ENCODE assay signal across 8 cellular contexts in genomic region chr1:12448746-12449177, GRCh38.
A peak's percentile ranks its signal among the peaks of the same experiment; 100 is the strongest.
DNase-seq lines count a peak whose midpoint lies in the region; ATAC-seq and TF ChIP-seq lines count a peak whose summit lies in the region.

No MANE protein-coding gene starts in this region.

- H3K36me3 Mint-ChIP-seq in CD4-positive, alpha-beta memory T cell: peaks cover 29 to 32% of the 10 kb centered on the region in 2 donors
- H3K36me3 Mint-ChIP-seq in CD14-positive monocyte: peaks cover 45 to 50% of the 10 kb centered on the region in 2 donors

- no peak overlapping the region for H2AFZ ChIP-seq in parathyroid adenoma

- no peaks in the 10 kb centered on the region for H3K27me3 ChIP-seq in CD4-positive, alpha-beta memory T cell (ENCODE audit: insufficient read depth, low read length)
- H3K27me3 ChIP-seq in parathyroid adenoma (ENCODE audit: control insufficient read depth, insufficient read depth, low read length): no peaks in the 10 kb centered on the region

- H3K9me3 Mint-ChIP-seq in CD4-positive, alpha-beta memory T cell: no peaks in the 10 kb centered on the region
- H3K9me3 Mint-ChIP-seq in CD14-positive monocyte: peaks cover 0 to 2% (median 0%) of the 10 kb centered on the region in 7 donors

- H3K79me2 ChIP-seq in parathyroid adenoma: no peaks in the 10 kb centered on the region

- H3K4me3 ChIP-seq in CD4-positive, alpha-beta memory T cell (ENCODE audit: low read length in 2 of 2): peak overlapping the region in 1 of 2 donors; percentile 13
- H3K4me3 ChIP-seq in fibroblast of mammary gland (ENCODE audit: control insufficient read depth, low read depth, low read length): no peak overlapping the region
- H3K4me3 ChIP-seq in parathyroid adenoma (ENCODE audit: low read depth, low read length): peak overlapping the region; percentile 4

- no peak for DNase-seq in CD4-positive, alpha-beta memory T cell
- DNase-seq in fibroblast of mammary gland (ENCODE audit: low read depth): peak; percentile 78
- no peak for DNase-seq in CD14-positive monocyte (ENCODE audit: low spot score)
- no peak for DNase-seq in stimulated activated CD4-positive, alpha-beta T cell treated with anti-CD3 and anti-CD28 coated beads, Interleukin-2, amount 100 ng/mL, for 24 hours
- DNase-seq in NCI-H2029 treated with DMSO at 0.1 percent for 48 hours (lab: John Stamatoyannopoulos, UW): no peak

- peak overlapping the region in 6 of 7 donors; percentile 90 to 98 (median 92) for H3K27ac Mint-ChIP-seq in CD4-positive, alpha-beta memory T cell
- no peak overlapping the region for H3K27ac Mint-ChIP-seq in CD14-positive monocyte

- POLR2A ChIA-PET in CD4-positive, alpha-beta memory T cell (lab: Charles Lee; ENCODE audit: partially characterized antibody): interaction anchor here (0.8 to 8.6 kb wide), 4 partner anchors 12 to 66 kb away, joined by 3 to 74 read pairs (median 12); no protein-coding TSS in a partner anchor

- H3K4me1 Mint-ChIP-seq in CD4-positive, alpha-beta memory T cell: peaks cover 50 to 84% (median 61%) of the 10 kb centered on the region in 4 donors
- peaks cover 11% of the 10 kb centered on the region for H3K4me1 Mint-ChIP-seq in CD14-positive monocyte

- TF ChIP-seq CTCF in fibroblast of mammary gland (conservative IDR thresholded peaks at IDR 0.05; ENCODE audit: control insufficient read depth, insufficient read depth, low read depth, low read length) (no peak), parathyroid adenoma (IDR thresholded peaks at IDR 0.05) (no peak), CD14-positive monocyte (IDR thresholded peaks at IDR 0.05) (no peak)

- no peaks in the 10 kb centered on the region for H3K27me3 Mint-ChIP-seq in CD4-positive, alpha-beta memory T cell
- H3K27me3 Mint-ChIP-seq in CD14-positive monocyte (ENCODE audit: low read depth in 3 of 3): peaks cover 0 to 4% (median 0%) of the 10 kb centered on the region in 3 donors

- H3K36me3 ChIP-seq in CD4-positive, alpha-beta memory T cell (ENCODE audit: insufficient read depth, low read length): no peaks in the 10 kb centered on the region
- no peaks in the 10 kb centered on the region for H3K36me3 ChIP-seq in parathyroid adenoma (ENCODE audit: control insufficient read depth, insufficient read depth, low read length)

- no peak overlapping the region for H3K27ac ChIP-seq in CD4-positive, alpha-beta memory T cell (ENCODE audit: low read depth, low read length)
- H3K27ac ChIP-seq in parathyroid adenoma: peak overlapping the region; percentile 65

- peak overlapping the region; percentile 48 for H3K4me2 ChIP-seq in parathyroid adenoma (ENCODE audit: low read length)

- no peak overlapping the region for H3K9ac ChIP-seq in parathyroid adenoma

- peak; percentile 36 for ATAC-seq in SK-N-SH treated with all-trans-retinoic acid at 6 μM for 48 hours
- no peak for ATAC-seq in GM18502 (IDR thresholded peaks at IDR 0.05; ENCODE audit: poor library complexity, unreplicated experiment)

- no peaks in the 10 kb centered on the region for H3K9me3 ChIP-seq in CD4-positive, alpha-beta memory T cell (ENCODE audit: control insufficient read depth in 1 of 2, low read length in 2 of 2)
- H3K9me3 ChIP-seq in parathyroid adenoma (ENCODE audit: control insufficient read depth, low read length): no peaks in the 10 kb centered on the region

- H3K4me3 Mint-ChIP-seq in CD4-positive, alpha-beta memory T cell: peak overlapping the region in 7 of 8 donors; percentile 67 to 92 (median 84)
- no peak overlapping the region for H3K4me3 Mint-ChIP-seq in CD14-positive monocyte

- H3K4me1 ChIP-seq in CD4-positive, alpha-beta memory T cell (ENCODE audit: insufficient read depth, low read length): peaks cover 67% of the 10 kb centered on the region
- H3K4me1 ChIP-seq in parathyroid adenoma: peaks cover 34% of the 10 kb centered on the region

- CTCF ChIA-PET in CD4-positive, alpha-beta memory T cell (lab: Charles Lee; ENCODE audit: partially characterized antibody): interaction anchor here (2.4 kb wide), 1 partner anchor 171 kb away, joined by 9 read pairs; no protein-coding TSS in a partner anchor

- intact Hi-C loops in CD4-positive, alpha-beta memory T cell (cut with micrococcal nuclease): loop anchor here (1.0 to 2.0 kb wide), 5 partner anchors 10 to 171 kb away; no protein-coding TSS in a partner anchor
- intact Hi-C loops in CD14-positive monocyte (cut with micrococcal nuclease): no loop called here

TF ChIP-seq in SK-N-SH treated with all-trans-retinoic acid at 6 μM for 48 hours, 23 proteins besides CTCF, POLR2A, EP300 and RAD21 (continues in another document):
- TF ChIP-seq ZNF565 (CRISPR knock-in tag; conservative IDR thresholded peaks at IDR 0.05; ENCODE audit: low read depth): 0 out of 2 replicates have a peak, but pooled peaks have one; percentile 5
- TF ChIP-seq CSDC2 (CRISPR knock-in tag; IDR thresholded peaks at IDR 0.05): peak; percentile 28; the same call in 1 of the 2 replicates
- peak; percentile 68; the same call in 1 of the 2 replicates for TF ChIP-seq GLIS3 (CRISPR knock-in tag; IDR thresholded peaks at IDR 0.05)
- TF ChIP-seq ZNF8 (CRISPR knock-in tag; IDR thresholded peaks at IDR 0.05): no peak
- TF ChIP-seq ZFP30 (CRISPR knock-in tag; IDR thresholded peaks at IDR 0.05): peak; percentile 2; the same call in 1 of the 2 replicates
- peak; percentile 91 for TF ChIP-seq SNAI2 (CRISPR knock-in tag; IDR thresholded peaks at IDR 0.05)
- TF ChIP-seq, protein P1, sequence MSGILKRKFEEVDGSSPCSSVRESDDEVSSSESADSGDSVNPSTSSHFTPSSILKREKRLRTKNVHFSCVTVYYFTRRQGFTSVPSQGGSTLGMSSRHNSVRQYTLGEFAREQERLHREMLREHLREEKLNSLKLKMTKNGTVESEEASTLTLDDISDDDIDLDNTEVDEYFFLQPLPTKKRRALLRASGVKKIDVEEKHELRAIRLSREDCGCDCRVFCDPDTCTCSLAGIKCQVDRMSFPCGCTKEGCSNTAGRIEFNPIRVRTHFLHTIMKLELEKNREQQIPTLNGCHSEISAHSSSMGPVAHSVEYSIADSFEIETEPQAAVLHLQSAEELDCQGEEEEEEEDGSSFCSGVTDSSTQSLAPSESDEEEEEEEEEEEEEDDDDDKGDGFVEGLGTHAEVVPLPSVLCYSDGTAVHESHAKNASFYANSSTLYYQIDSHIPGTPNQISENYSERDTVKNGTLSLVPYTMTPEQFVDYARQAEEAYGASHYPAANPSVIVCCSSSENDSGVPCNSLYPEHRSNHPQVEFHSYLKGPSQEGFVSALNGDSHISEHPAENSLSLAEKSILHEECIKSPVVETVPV (CRISPR knock-in tag; IDR thresholded peaks at IDR 0.05): no peak
- TF ChIP-seq ZNF70 (CRISPR knock-in tag; IDR thresholded peaks at IDR 0.05): no peak
- TF ChIP-seq BACH2 (CRISPR knock-in tag; IDR thresholded peaks at IDR 0.05; ENCODE audit: borderline replicate concordance): no peak
- no peak for TF ChIP-seq CREB5 (CRISPR knock-in tag; IDR thresholded peaks at IDR 0.05; ENCODE audit: low read depth)
- TF ChIP-seq ISL1 (CRISPR knock-in tag; IDR thresholded peaks at IDR 0.05): no peak; the same call in 1 of the 2 replicates
- no peak for TF ChIP-seq ESRRG (CRISPR knock-in tag; IDR thresholded peaks at IDR 0.05)
- TF ChIP-seq TCF4 (CRISPR knock-in tag; IDR thresholded peaks at IDR 0.05; ENCODE audit: borderline replicate concordance): no peak
- TF ChIP-seq ARNTL (CRISPR knock-in tag; IDR thresholded peaks at IDR 0.05; ENCODE audit: borderline replicate concordance, low read depth): no peak
- 0 out of 2 replicates have a peak, but pooled peaks have one; percentile 14 for TF ChIP-seq TOX (CRISPR knock-in tag; IDR thresholded peaks at IDR 0.05; ENCODE audit: borderline replicate concordance)
- TF ChIP-seq ZFP3 (CRISPR knock-in tag; IDR thresholded peaks at IDR 0.05): 0 out of 2 replicates have a peak, but pooled peaks have one; percentile 19
- TF ChIP-seq, protein P2, sequence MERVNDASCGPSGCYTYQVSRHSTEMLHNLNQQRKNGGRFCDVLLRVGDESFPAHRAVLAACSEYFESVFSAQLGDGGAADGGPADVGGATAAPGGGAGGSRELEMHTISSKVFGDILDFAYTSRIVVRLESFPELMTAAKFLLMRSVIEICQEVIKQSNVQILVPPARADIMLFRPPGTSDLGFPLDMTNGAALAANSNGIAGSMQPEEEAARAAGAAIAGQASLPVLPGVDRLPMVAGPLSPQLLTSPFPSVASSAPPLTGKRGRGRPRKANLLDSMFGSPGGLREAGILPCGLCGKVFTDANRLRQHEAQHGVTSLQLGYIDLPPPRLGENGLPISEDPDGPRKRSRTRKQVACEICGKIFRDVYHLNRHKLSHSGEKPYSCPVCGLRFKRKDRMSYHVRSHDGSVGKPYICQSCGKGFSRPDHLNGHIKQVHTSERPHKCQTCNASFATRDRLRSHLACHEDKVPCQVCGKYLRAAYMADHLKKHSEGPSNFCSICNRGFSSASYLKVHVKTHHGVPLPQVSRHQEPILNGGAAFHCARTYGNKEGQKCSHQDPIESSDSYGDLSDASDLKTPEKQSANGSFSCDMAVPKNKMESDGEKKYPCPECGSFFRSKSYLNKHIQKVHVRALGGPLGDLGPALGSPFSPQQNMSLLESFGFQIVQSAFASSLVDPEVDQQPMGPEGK (CRISPR knock-in tag; IDR thresholded peaks at IDR 0.05; ENCODE audit: borderline replicate concordance): no peak
- TF ChIP-seq PPARA (CRISPR knock-in tag; IDR thresholded peaks at IDR 0.05; ENCODE audit: borderline replicate concordance): 0 out of 2 replicates have a peak, but pooled peaks have one; percentile 77
- TF ChIP-seq RARB (CRISPR knock-in tag; IDR thresholded peaks at IDR 0.05): peak; percentile 68; the same call in 1 of the 2 replicates
- TF ChIP-seq ZC3H10 (CRISPR knock-in tag; IDR thresholded peaks at IDR 0.05): no peak

Comparison
In these comparisons a context has a peak if more than half of its experiments do, and no peak if none do; other contexts are left out.
1. H3K27ac Mint-ChIP-seq: peak in CD4-positive, alpha-beta memory T cell (6 of 7); none in CD14-positive monocyte (0 of 7).
2. H3K4me3 Mint-ChIP-seq: peak in CD4-positive, alpha-beta memory T cell (7 of 8); none in CD14-positive monocyte (0 of 2).